9 cellular contexts compared by ENCODE assay signal in the genomic region with DNA sequence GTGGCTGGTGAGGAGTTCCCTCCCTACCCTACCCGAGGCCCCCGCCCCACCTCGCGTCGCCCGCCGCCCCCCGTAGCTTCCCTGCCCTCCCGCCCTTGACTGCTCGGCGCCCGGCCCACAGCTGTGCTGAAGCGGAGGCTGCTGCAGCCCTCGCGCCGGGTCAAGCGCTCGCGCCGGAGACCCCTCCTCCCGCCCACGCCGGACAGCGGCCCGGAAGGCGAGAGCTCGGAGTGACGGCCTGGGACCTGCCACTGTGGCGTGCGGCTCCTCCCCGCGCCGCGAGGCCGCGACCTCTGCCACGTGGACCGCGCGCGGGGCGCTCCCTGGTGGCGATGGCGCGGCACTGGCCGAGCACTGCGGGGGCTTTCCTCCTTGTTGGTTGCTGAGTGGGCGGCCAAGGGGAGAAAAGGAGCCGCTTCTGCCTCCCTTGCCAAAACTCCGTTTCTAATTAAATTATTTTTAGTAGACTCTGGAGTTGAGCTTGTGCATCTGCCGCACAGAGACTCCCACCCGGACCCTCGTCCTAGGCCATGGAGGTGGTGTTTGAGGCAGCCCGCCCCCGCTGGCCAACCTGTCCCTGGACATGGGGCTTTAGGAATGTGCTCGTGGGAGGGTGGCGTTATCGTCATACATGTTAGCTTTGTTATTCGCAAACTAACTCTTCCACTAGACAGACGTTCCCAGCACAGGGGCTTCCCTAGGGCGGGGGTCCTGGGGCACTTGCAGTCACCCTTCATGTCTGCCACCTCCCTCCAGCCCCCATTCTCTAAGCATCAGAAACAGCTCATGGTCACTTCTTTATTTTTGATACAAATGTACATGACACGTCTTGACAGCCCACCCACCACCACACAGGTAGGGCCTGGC. TPM values are rescaled to one million over a fixed set of nuclear protein-coding genes. Genes with fewer than 3 reads are reported as not detected.
DNase-seq lines count a peak whose midpoint lies in the region; ATAC-seq, FAIRE-seq and TF ChIP-seq lines count a peak whose summit lies in the region.
"Had no signal": no experiment of that assay in that cellular context is flagged by ENCODE, and none has a peak within 500 bp of the region (broad histone marks: within the 10 kb centered on the region; RNA-seq: fewer than 3 reads in every experiment).

No MANE protein-coding gene starts in this region.

- no peaks in the 10 kb centered on the region for H3K9me3 Mint-ChIP-seq in activated T-cell treated with anti-CD3 and anti-CD28 coated beads, Interleukin-2, amount 50 U/mL, for 72 hours

- TF ChIP-seq EP300 in ovary (IDR thresholded peaks at IDR 0.05), result no peak

- H3K9me3 ChIP-seq in ovary, result no peaks in the 10 kb centered on the region

- H3K27me3 ChIP-seq in HL-60 (ENCODE audit: insufficient read depth, poor library complexity, severe bottlenecking), result no peaks in the 10 kb centered on the region
- H3K27me3 ChIP-seq in ovary, result no peaks in the 10 kb centered on the region

- H3K27ac Mint-ChIP-seq in activated T-cell treated with anti-CD3 and anti-CD28 coated beads, Interleukin-2, amount 50 U/mL, for 72 hours, result peak overlapping the region; percentile 42

- peaks cover 0 to 5% of the 10 kb centered on the region in 2 donors for H3K36me3 Mint-ChIP-seq in activated T-cell treated with anti-CD3 and anti-CD28 coated beads, Interleukin-2, amount 50 U/mL, for 72 hours (ENCODE audit: insufficient read depth in 2 of 2)

- peaks cover 17% of the 10 kb centered on the region for H3K4me1 ChIP-seq in ovary (ENCODE audit: insufficient read depth)

- peak in 1 of 2 donors; percentile 55 for ATAC-seq in activated T-cell treated with anti-CD3 and anti-CD28 coated beads, Interleukin-2, amount 50 U/mL, for 72 hours (replicated peaks in 1 of 2)

- intact Hi-C loops in ovary (cut with DNase I), result no loop called here

- DNase-seq in AG09309 (ENCODE audit: low read depth) (no peak), HL-60 (ENCODE audit: low read depth in 1 of 2, low spot score in 1 of 2) (peak in 1 of 2 experiments; percentile 33), frontal cortex (ENCODE audit: low spot score in 2 of 2) (peak; percentile 81 to 88), ovary (peak; percentile 60 to 79 (median 68)), H54 (ENCODE audit: insufficient read length, low spot score) (no peak), NCI-H1417 (lab: John Stamatoyannopoulos, UW) (no peak), SKM-1 treated with dmso at 0.1 percent for 144 hours (lab: John Stamatoyannopoulos, UW; ENCODE audit: unreplicated experiment) (no peak)
- DNase-seq in activated T-cell treated with anti-CD3 and anti-CD28 coated beads, Interleukin-2, amount 50 U/mL, for 72 hours, result peak; percentile 70 to 81

- no peaks in the 10 kb centered on the region for H3K36me3 ChIP-seq in ovary

- 10 to 19% (median 10%) methylated on average over 29 to 62 of the region's 62 CpGs for WGBS in ovary, 3 donors

- TF ChIP-seq CTCF in AG09309 (IDR thresholded peaks at IDR 0.05; ENCODE audit: control insufficient read depth, insufficient read depth, low read depth, low read length, missing control alignments) (peak; percentile 53), HL-60 (IDR thresholded peaks at IDR 0.05; ENCODE audit: insufficient read depth, low read length) (peak; percentile 16), ovary (IDR thresholded peaks at IDR 0.05) (peak; percentile 49 to 73 (median 73))

- no peaks in the 10 kb centered on the region for H3K27me3 Mint-ChIP-seq in activated T-cell treated with anti-CD3 and anti-CD28 coated beads, Interleukin-2, amount 50 U/mL, for 72 hours (ENCODE audit: low read depth)

- TF ChIP-seq POLR2A in ovary (IDR thresholded peaks at IDR 0.05), result no peak
- TF ChIP-seq POLR2A in H54 (IDR thresholded peaks at IDR 0.05; ENCODE audit: low read depth, low read length), result no peak

- H3K4me3 ChIP-seq in AG09309 (ENCODE audit: control insufficient read depth, low read depth, low read length) (no peak overlapping the region; the same call in 1 of the 2 replicates), HL-60 (replicated peaks; ENCODE audit: insufficient read depth, low read length) (no peak overlapping the region), ovary (peak overlapping the region; percentile 27)

- H3K4me3 Mint-ChIP-seq in activated T-cell treated with anti-CD3 and anti-CD28 coated beads, Interleukin-2, amount 50 U/mL, for 72 hours, result no peak overlapping the region

- no peak for FAIRE-seq in frontal cortex (lab: Jason Lieb, UNC)
- no peak for FAIRE-seq in H54 (lab: Jason Lieb, UNC)
- FAIRE-seq: colon had no signal

- H3K4me1 Mint-ChIP-seq in activated T-cell treated with anti-CD3 and anti-CD28 coated beads, Interleukin-2, amount 50 U/mL, for 72 hours (ENCODE audit: low read depth), result peaks cover 22% of the 10 kb centered on the region

- H3K27ac ChIP-seq in HL-60 (replicated peaks) (no peak overlapping the region), ovary (peak overlapping the region; percentile 9 to 56)

RNA-seq across cellular contexts. Expression of a gene that starts 4.4 kb away (rescaled TPM):
- 100 to 1,000 TPM in 1 of 2 donors, 10 to 100 TPM in 1; 77.4 to 103 TPM for total RNA-seq in activated T-cell treated with anti-CD3 and anti-CD28 coated beads, Interleukin-2, amount 50 U/mL, for 72 hours
- total RNA-seq in frontal cortex, result 4.9 TPM
- total RNA-seq in ovary, result 10 to 100 TPM; 30.4 to 49.5 (median 41.3) TPM
- 10 to 100 TPM in 1 of 2 donors, 1 to 10 TPM in 1; 2.2 to 44.7 TPM for polyA plus RNA-seq in ovary

RNA-seq across cellular contexts. Expression of a gene that starts 6.1 kb away (rescaled TPM):
- total RNA-seq in activated T-cell treated with anti-CD3 and anti-CD28 coated beads, Interleukin-2, amount 50 U/mL, for 72 hours, result 1 to 10 TPM; 7.4 to 7.7 TPM
- total RNA-seq in frontal cortex (0.41 TPM), ovary (1 to 10 TPM; 4.2 to 7.6 (median 4.8) TPM)
- polyA plus RNA-seq in ovary, result 1 to 10 TPM; 3.0 to 8.7 TPM

RNA-seq across cellular contexts. Expression of a gene that starts 16.5 kb away (rescaled TPM):
- 10 to 100 TPM; 45.0 to 47.4 TPM for total RNA-seq in activated T-cell treated with anti-CD3 and anti-CD28 coated beads, Interleukin-2, amount 50 U/mL, for 72 hours
- total RNA-seq in frontal cortex, result 30.6 TPM
- 10 to 100 TPM; 18.0 to 51.8 (median 39.2) TPM for total RNA-seq in ovary
- polyA plus RNA-seq in ovary, result 10 to 100 TPM; 20.3 to 27.0 TPM

RNA-seq across cellular contexts. Expression of a gene that starts 20.0 kb away (rescaled TPM):
- 10 to 100 TPM in 1 of 2 donors, 1 to 10 TPM in 1; 7.9 to 13.5 TPM for total RNA-seq in activated T-cell treated with anti-CD3 and anti-CD28 coated beads, Interleukin-2, amount 50 U/mL, for 72 hours
- total RNA-seq in frontal cortex (19.6 TPM), ovary (10 to 100 TPM; 10.5 to 23.4 (median 14.7) TPM)
- 10 to 100 TPM in 1 of 2 donors, 1 to 10 TPM in 1; 3.6 to 11.4 TPM for polyA plus RNA-seq in ovary

RNA-seq across cellular contexts. Expression of a gene that starts 49.8 kb away (rescaled TPM):
- 10 to 100 TPM; 10.4 to 13.9 TPM for total RNA-seq in activated T-cell treated with anti-CD3 and anti-CD28 coated beads, Interleukin-2, amount 50 U/mL, for 72 hours
- total RNA-seq in frontal cortex (0.82 TPM), ovary (1 to 10 TPM; 1.2 to 9.0 (median 3.5) TPM)
- 1 to 10 TPM; 2.1 to 4.2 TPM for polyA plus RNA-seq in ovary

Comparison
In these comparisons a context has a peak if more than half of its experiments do, and no peak if none do; other contexts are left out.
1. DNase-seq: peak in activated T-cell treated with anti-CD3 and anti-CD28 coated beads, Interleukin-2, amount 50 U/mL, for 72 hours (2 of 2), frontal cortex (2 of 2) and ovary (5 of 5); none in AG09309 (single experiment), H54 (single experiment), NCI-H1417 (0 of 3) and SKM-1 treated with dmso at 0.1 percent for 144 hours (single experiment).
2. CTCF ChIP-seq: peak in every context shown above with its lines; median percentile 73 in ovary; 53 in AG09309; 16 in HL-60.